Comparison of ENCODE assay signal across 1 cellular context in the genomic region with DNA sequence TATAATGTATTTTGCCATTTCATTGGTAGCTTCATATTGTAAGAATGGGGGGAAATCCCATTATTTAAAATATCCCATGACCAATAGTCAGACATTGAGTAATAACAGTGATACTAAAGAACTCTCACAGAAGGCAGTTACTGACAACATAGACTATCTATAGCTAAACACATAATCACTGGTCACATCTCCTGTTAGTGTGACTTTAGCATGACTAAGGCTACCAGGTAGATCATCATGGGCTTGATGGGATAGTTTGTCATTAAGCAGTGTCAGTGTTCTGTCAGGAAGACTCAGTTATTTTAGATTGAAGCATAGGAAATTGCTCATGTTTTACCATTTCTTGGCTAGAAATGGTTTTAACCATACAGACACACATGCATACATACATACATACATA.
TF ChIP-seq lines count a peak whose summit lies in the region.

No MANE protein-coding gene starts in this region.

TF ChIP-seq in HepG2, 621 proteins besides CTCF, POLR2A, EP300 and RAD21:
- TF ChIP-seq, protein P1, sequence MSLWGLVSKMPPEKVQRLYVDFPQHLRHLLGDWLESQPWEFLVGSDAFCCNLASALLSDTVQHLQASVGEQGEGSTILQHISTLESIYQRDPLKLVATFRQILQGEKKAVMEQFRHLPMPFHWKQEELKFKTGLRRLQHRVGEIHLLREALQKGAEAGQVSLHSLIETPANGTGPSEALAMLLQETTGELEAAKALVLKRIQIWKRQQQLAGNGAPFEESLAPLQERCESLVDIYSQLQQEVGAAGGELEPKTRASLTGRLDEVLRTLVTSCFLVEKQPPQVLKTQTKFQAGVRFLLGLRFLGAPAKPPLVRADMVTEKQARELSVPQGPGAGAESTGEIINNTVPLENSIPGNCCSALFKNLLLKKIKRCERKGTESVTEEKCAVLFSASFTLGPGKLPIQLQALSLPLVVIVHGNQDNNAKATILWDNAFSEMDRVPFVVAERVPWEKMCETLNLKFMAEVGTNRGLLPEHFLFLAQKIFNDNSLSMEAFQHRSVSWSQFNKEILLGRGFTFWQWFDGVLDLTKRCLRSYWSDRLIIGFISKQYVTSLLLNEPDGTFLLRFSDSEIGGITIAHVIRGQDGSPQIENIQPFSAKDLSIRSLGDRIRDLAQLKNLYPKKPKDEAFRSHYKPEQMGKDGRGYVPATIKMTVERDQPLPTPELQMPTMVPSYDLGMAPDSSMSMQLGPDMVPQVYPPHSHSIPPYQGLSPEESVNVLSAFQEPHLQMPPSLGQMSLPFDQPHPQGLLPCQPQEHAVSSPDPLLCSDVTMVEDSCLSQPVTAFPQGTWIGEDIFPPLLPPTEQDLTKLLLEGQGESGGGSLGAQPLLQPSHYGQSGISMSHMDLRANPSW (CRISPR knock-in tag; IDR thresholded peaks at IDR 0.05; ENCODE audit: borderline replicate concordance), result no peak
- TF ChIP-seq, protein P2, sequence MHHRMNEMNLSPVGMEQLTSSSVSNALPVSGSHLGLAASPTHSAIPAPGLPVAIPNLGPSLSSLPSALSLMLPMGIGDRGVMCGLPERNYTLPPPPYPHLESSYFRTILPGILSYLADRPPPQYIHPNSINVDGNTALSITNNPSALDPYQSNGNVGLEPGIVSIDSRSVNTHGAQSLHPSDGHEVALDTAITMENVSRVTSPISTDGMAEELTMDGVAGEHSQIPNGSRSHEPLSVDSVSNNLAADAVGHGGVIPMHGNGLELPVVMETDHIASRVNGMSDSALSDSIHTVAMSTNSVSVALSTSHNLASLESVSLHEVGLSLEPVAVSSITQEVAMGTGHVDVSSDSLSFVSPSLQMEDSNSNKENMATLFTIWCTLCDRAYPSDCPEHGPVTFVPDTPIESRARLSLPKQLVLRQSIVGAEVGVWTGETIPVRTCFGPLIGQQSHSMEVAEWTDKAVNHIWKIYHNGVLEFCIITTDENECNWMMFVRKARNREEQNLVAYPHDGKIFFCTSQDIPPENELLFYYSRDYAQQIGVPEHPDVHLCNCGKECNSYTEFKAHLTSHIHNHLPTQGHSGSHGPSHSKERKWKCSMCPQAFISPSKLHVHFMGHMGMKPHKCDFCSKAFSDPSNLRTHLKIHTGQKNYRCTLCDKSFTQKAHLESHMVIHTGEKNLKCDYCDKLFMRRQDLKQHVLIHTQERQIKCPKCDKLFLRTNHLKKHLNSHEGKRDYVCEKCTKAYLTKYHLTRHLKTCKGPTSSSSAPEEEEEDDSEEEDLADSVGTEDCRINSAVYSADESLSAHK (CRISPR knock-in tag; IDR thresholded peaks at IDR 0.05; ENCODE audit: borderline replicate concordance), result no peak
- TF ChIP-seq ZNF484 (CRISPR knock-in tag; IDR thresholded peaks at IDR 0.05; ENCODE audit: borderline replicate concordance, low read depth), result no peak
- TF ChIP-seq, protein P3, sequence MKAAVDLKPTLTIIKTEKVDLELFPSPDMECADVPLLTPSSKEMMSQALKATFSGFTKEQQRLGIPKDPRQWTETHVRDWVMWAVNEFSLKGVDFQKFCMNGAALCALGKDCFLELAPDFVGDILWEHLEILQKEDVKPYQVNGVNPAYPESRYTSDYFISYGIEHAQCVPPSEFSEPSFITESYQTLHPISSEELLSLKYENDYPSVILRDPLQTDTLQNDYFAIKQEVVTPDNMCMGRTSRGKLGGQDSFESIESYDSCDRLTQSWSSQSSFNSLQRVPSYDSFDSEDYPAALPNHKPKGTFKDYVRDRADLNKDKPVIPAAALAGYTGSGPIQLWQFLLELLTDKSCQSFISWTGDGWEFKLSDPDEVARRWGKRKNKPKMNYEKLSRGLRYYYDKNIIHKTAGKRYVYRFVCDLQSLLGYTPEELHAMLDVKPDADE (CRISPR knock-in tag; IDR thresholded peaks at IDR 0.05), result no peak
- peak; percentile 59; the same call in 1 of the 2 replicates for TF ChIP-seq POLR2AphosphoS2 (IDR thresholded peaks at IDR 0.05; ENCODE audit: low read depth, low read length)
- no peak for TF ChIP-seq ZFP41 (CRISPR knock-in tag; IDR thresholded peaks at IDR 0.05; ENCODE audit: borderline replicate concordance)
TF ChIP-seq in HepG2: peak in this region for 1.
